Comparison of ENCODE assay signal across 24 cellular contexts in the genomic region with DNA sequence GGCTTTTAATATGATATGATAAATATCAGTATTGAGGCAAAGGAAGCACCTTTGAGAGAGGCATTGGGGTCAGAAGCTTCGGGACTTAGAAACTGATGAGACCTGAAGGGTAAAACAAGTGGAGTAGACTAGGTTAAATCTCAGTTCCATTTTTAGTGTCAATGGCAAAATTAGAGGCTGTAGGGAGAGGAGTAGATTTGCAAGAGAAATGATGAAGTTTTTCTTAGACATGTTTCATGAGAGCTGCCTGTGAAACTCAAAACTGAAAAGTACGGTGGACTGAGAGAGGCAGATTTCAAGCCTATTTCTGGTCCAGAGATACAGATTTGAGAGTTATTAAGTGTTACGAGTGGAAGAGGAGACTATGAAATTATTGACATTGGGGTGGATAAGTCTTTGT.
DNase-seq lines count a peak whose midpoint lies in the region; ATAC-seq and TF ChIP-seq lines count a peak whose summit lies in the region.
"Had no signal": no experiment of that assay in that cellular context is flagged by ENCODE, and none has a peak within 500 bp of the region (broad histone marks: within the 10 kb centered on the region; RNA-seq: fewer than 3 reads in every experiment).

No MANE protein-coding gene starts in this region.

- TF ChIP-seq POLR2A in testis (IDR thresholded peaks at IDR 0.05): no peak

- H2AFZ ChIP-seq in MM.1S (ENCODE audit: low read length): peak overlapping the region; percentile 36

- intact Hi-C loops in testis (cut with DNase I; ENCODE audit: low total_unique reads): no loop called here

- ATAC-seq in GM18867 (IDR thresholded peaks at IDR 0.05; ENCODE audit: unreplicated experiment) (peak; percentile 61), GM21526 (IDR thresholded peaks at IDR 0.05; ENCODE audit: low FRiP score, unreplicated experiment) (peak; percentile 70), HG02870 (IDR thresholded peaks at IDR 0.05; ENCODE audit: unreplicated experiment) (peak; percentile 49)
- ATAC-seq: A549, SK-N-SH treated with all-trans-retinoic acid at 6 μM for 48 hours had no signal

- H3K9me2 ChIP-seq in MM.1S (replicated peaks; ENCODE audit: insufficient read depth, low read length): no peaks in the 10 kb centered on the region

- H3K4me3 ChIP-seq in MM.1S (ENCODE audit: low read length) (peak overlapping the region; percentile 36), testis (no peak overlapping the region)
- H3K4me3 ChIP-seq: A549, MG63 had no signal

- no peak overlapping the region for H3K9ac ChIP-seq in MM.1S (ENCODE audit: low read length)

- H3K27me3 ChIP-seq in MM.1S (replicated peaks; ENCODE audit: insufficient read depth, low read length): no peaks in the 10 kb centered on the region
- no peaks in the 10 kb centered on the region for H3K27me3 ChIP-seq in testis

- H3K36me3 ChIP-seq in MM.1S (replicated peaks; ENCODE audit: insufficient read depth, low read length) (no peaks in the 10 kb centered on the region), testis (ENCODE audit: low read depth, missing control alignments) (no peaks in the 10 kb centered on the region)
- H3K36me3 ChIP-seq: MG63 had no signal

- H3K27ac ChIP-seq in MM.1S (ENCODE audit: low read length): peak overlapping the region; percentile 46; the same call in 1 of the 2 replicates
- H3K27ac ChIP-seq in testis: no peak overlapping the region

- H3K4me2 ChIP-seq in MM.1S (ENCODE audit: low read depth, low read length): peak overlapping the region; percentile 65
- H3K4me2 ChIP-seq: A549 had no signal

- peak; percentile 43 for DNase-seq in MM.1S
- no peak for DNase-seq in testis
- no peak for DNase-seq in AG08396 (ENCODE audit: low spot score)
- no peak for DNase-seq in epidermal melanocyte (ENCODE audit: insufficient read length, low spot score)
- no peak for DNase-seq in NCI-H2107 treated with DMSO at 0.1 percent for 48 hours (lab: John Stamatoyannopoulos, UW; ENCODE audit: unreplicated experiment)
- DNase-seq: Caco-2; DMS153; IMR-90; Karpas-422; MG63; NCI-H1092 treated with DMSO at 0.1 percent for 48 hours; NCI-H1694 treated with DMSO at 0.1 percent for 48 hours; NCI-H345; NCI-H526; NK-92 treated with Interleukin-12 subunit alpha and Interleukin-12 subunit beta, amount 100 ng/mL, for 24 hours; OCI-M1; SHP77 treated with DMSO at 0.1 percent for 48 hours; T-helper 1 cell; T1000 had no signal

- H3K9me3 ChIP-seq in MM.1S (replicated peaks; ENCODE audit: insufficient read depth, low read length): no peaks in the 10 kb centered on the region
- no peaks in the 10 kb centered on the region for H3K9me3 ChIP-seq in testis
- H3K9me3 ChIP-seq: A549, Caco-2, MG63 had no signal

- no peak for TF ChIP-seq CTCF in MM.1S (IDR thresholded peaks at IDR 0.05; ENCODE audit: low read length)
- TF ChIP-seq CTCF in testis (IDR thresholded peaks at IDR 0.05): no peak

- WGBS in testis, 2 donors: 80 to 87% methylated on average over 3 of the region's 3 CpGs

- H3K4me1 ChIP-seq in MM.1S (ENCODE audit: low read length) (peaks cover 15% of the 10 kb centered on the region), testis (no peaks in the 10 kb centered on the region)
- H3K4me1 ChIP-seq: Caco-2 had no signal

- no peaks in the 10 kb centered on the region for H4K20me1 ChIP-seq in MM.1S (ENCODE audit: insufficient read depth, low read length)

- H3K79me2 ChIP-seq in MM.1S (ENCODE audit: low read length): no peaks in the 10 kb centered on the region

- peaks cover 20% of the 10 kb centered on the region for H3F3A ChIP-seq in MM.1S (ENCODE audit: insufficient read depth, low read length)
